In genomic region chr17:57441270-57441600, GRCh38 we compare ENCODE assay signal across 8 cellular contexts.
A peak's percentile ranks its signal among the peaks of the same experiment; 100 is the strongest.
DNase-seq lines count a peak whose midpoint lies in the region; ATAC-seq and TF ChIP-seq lines count a peak whose summit lies in the region.

No MANE protein-coding gene starts in this region.

- H3K36me3 ChIP-seq in PC-3 (ENCODE audit: low read depth, low read length): no peaks in the 10 kb centered on the region
- no peaks in the 10 kb centered on the region for H3K36me3 ChIP-seq in heart right ventricle
- H3K36me3 ChIP-seq in thymus (ENCODE audit: control insufficient read depth, insufficient read depth): peaks cover 5% of the 10 kb centered on the region

- no TSS peak for BruUV-seq in PC-3 (replicated peaks; lab: Mats Ljungman, UMichigan)

- intact Hi-C loops in PC-3 (cut with micrococcal nuclease) (loop anchor here (5.0 kb wide), 1 partner anchor 184 kb away; the partner anchor contains the start of gene MSI2), heart right ventricle (cut with DNase I) (loop anchor here in 6 of 10 donors (5.0 to 10.0 kb wide), 5 partner anchors 184 to 234 kb away; partner anchors contain the start of gene MSI2 (in 1 of the 6))

- TF ChIP-seq CTCF in PC-3 (conservative IDR thresholded peaks at IDR 0.05; ENCODE audit: low read depth, low read length) (no peak), heart right ventricle (IDR thresholded peaks at IDR 0.05) (no peak)

- in situ Hi-C loops in G401 (cut with HindIII; ENCODE audit: low sequenced_read_pairs): no loop called here

- 61 to 72% methylated on average over 1 of the region's 1 CpG for WGBS in heart right ventricle, 2 donors
- WGBS in thymus: 19% methylated on average over 1 of the region's 1 CpG

- peaks cover 10% of the 10 kb centered on the region for H3K36me3 Mint-ChIP-seq in activated naive CD4-positive, alpha-beta T cell treated with anti-CD3 and anti-CD28 coated beads, Interleukin-2, amount 10 ng/mL, durations not matched to agents 7 days and 5 days

- H3K4me3 Mint-ChIP-seq in activated naive CD4-positive, alpha-beta T cell treated with anti-CD3 and anti-CD28 coated beads, Interleukin-2, amount 10 ng/mL, durations not matched to agents 7 days and 5 days: no peak overlapping the region

- POLR2A ChIA-PET in PC-3 (lab: Charles Lee; ENCODE audit: unreplicated experiment): no interaction called here

- CTCF ChIA-PET in activated naive CD4-positive, alpha-beta T cell treated with anti-CD3 and anti-CD28 coated beads, Interleukin-2, amount 10 ng/mL, durations not matched to agents 7 days and 5 days (lab: Charles Lee): interaction anchor here (0.5 to 3.8 kb wide), 13 partner anchors 9 to 231 kb away, joined by 3 to 80 read pairs (median 5); no protein-coding TSS in a partner anchor
- CTCF ChIA-PET in PC-3 (lab: Charles Lee): no interaction called here

- peaks cover 54% of the 10 kb centered on the region for H3K4me1 Mint-ChIP-seq in activated naive CD4-positive, alpha-beta T cell treated with anti-CD3 and anti-CD28 coated beads, Interleukin-2, amount 10 ng/mL, durations not matched to agents 7 days and 5 days

- H3K9me3 ChIP-seq in PC-3 (ENCODE audit: low read length) (no peaks in the 10 kb centered on the region), heart right ventricle (no peaks in the 10 kb centered on the region), thymus (ENCODE audit: control insufficient read depth) (peaks cover 1% of the 10 kb centered on the region)

- H3K27me3 Mint-ChIP-seq in activated naive CD4-positive, alpha-beta T cell treated with anti-CD3 and anti-CD28 coated beads, Interleukin-2, amount 10 ng/mL, durations not matched to agents 7 days and 5 days: no peaks in the 10 kb centered on the region

- H3K4me3 ChIP-seq in PC-3 (ENCODE audit: low read length): no peak overlapping the region
- H3K4me3 ChIP-seq in heart right ventricle: no peak overlapping the region
- no peak overlapping the region for H3K4me3 ChIP-seq in thymus (ENCODE audit: low read length)

- H3K27ac ChIP-seq in PC-3 (ENCODE audit: low read length) (peak overlapping the region; percentile 27), heart right ventricle (peak overlapping the region in 9 of 10 donors; percentile 42 to 83 (median 67)), thymus (ENCODE audit: low read depth) (peak overlapping the region; percentile 93)

- H4K20me1 ChIP-seq in PC-3 (ENCODE audit: low read length): no peaks in the 10 kb centered on the region

- peak overlapping the region; percentile 76 for H3K27ac Mint-ChIP-seq in activated naive CD4-positive, alpha-beta T cell treated with anti-CD3 and anti-CD28 coated beads, Interleukin-2, amount 10 ng/mL, durations not matched to agents 7 days and 5 days

- ATAC-seq in PC-3: no peak
- peak in 1 of 8 donors; percentile 2 for ATAC-seq in heart right ventricle
- no peak for ATAC-seq in GM18870 (IDR thresholded peaks at IDR 0.05; ENCODE audit: unreplicated experiment)

- H3F3A ChIP-seq in PC-3 (ENCODE audit: low read length, unreplicated experiment): peaks cover 5% of the 10 kb centered on the region

- H3K4me1 ChIP-seq in PC-3 (ENCODE audit: insufficient read depth, low read length) (peaks cover 42% of the 10 kb centered on the region), heart right ventricle (peaks cover 23 to 95% (median 61%) of the 10 kb centered on the region in 9 donors), thymus (ENCODE audit: control insufficient read depth, insufficient read depth, low read length) (peaks cover 91% of the 10 kb centered on the region)

- no peaks in the 10 kb centered on the region for H3K9me3 Mint-ChIP-seq in activated naive CD4-positive, alpha-beta T cell treated with anti-CD3 and anti-CD28 coated beads, Interleukin-2, amount 10 ng/mL, durations not matched to agents 7 days and 5 days

- H2AFZ ChIP-seq in PC-3 (ENCODE audit: low read length): no peak overlapping the region

- no peak overlapping the region for H3K4me2 ChIP-seq in PC-3 (ENCODE audit: low read length)

- DNase-seq in activated naive CD4-positive, alpha-beta T cell treated with anti-CD3 and anti-CD28 coated beads, Interleukin-2, amount 10 ng/mL, durations not matched to agents 7 days and 5 days: no peak
- no peak for DNase-seq in activated naive CD4-positive, alpha-beta T cell (lab: John Stamatoyannopoulos, UW)
- DNase-seq in PC-3 (no peak), heart right ventricle (no peak), NCI-H1092 treated with DMSO at 0.1 percent for 48 hours (lab: John Stamatoyannopoulos, UW) (no peak), G401 (ENCODE audit: low spot score) (no peak)

- no peaks in the 10 kb centered on the region for H3K79me2 ChIP-seq in PC-3 (ENCODE audit: low read length)

- H3K9me2 ChIP-seq in PC-3 (replicated peaks; ENCODE audit: low read length): no peaks in the 10 kb centered on the region

- no peak overlapping the region for H3K9ac ChIP-seq in PC-3 (ENCODE audit: low read length)

- no peaks in the 10 kb centered on the region for H3K27me3 ChIP-seq in PC-3 (ENCODE audit: low read length)
- H3K27me3 ChIP-seq in heart right ventricle: no peaks in the 10 kb centered on the region
- no peaks in the 10 kb centered on the region for H3K27me3 ChIP-seq in thymus (ENCODE audit: control insufficient read depth, insufficient read depth)

Comparison
In these comparisons a context has a peak if more than half of its experiments do, and no peak if none do; other contexts are left out.
1. H3K27ac ChIP-seq: peak in every context shown above with its lines; median percentile 93 in thymus; 67 in heart right ventricle; 27 in PC-3.